1 cellular context compared by ENCODE assay signal in genomic region chr19:45100202-45100600, GRCh38.
TF ChIP-seq lines count a peak whose summit lies in the region.

No MANE protein-coding gene starts in this region.

TF ChIP-seq in SK-N-SH, 30 proteins besides CTCF, POLR2A, EP300 and RAD21 (continued from another document):
- no peak for TF ChIP-seq REST (IDR thresholded peaks at IDR 0.05; ENCODE audit: low read depth, low read length)
- no peak for TF ChIP-seq NRF1 (IDR thresholded peaks at IDR 0.05; ENCODE audit: low read depth, low read length)
- TF ChIP-seq SMC3 (IDR thresholded peaks at IDR 0.05; ENCODE audit: low read depth, low read length) = no peak
- TF ChIP-seq SIN3A (IDR thresholded peaks at IDR 0.05; ENCODE audit: borderline replicate concordance, low read depth, low read length) = no peak
- no peak for TF ChIP-seq ZBTB33 (IDR thresholded peaks at IDR 0.05; ENCODE audit: borderline replicate concordance, low read depth)
- no peak for TF ChIP-seq RXRA (IDR thresholded peaks at IDR 0.05; ENCODE audit: borderline replicate concordance, low read depth)
- TF ChIP-seq GATA2 (CRISPR knock-in tag; IDR thresholded peaks at IDR 0.05) = no peak
- no peak for TF ChIP-seq NFIC (IDR thresholded peaks at IDR 0.05; ENCODE audit: borderline replicate concordance)
- TF ChIP-seq USF2 (IDR thresholded peaks at IDR 0.05; ENCODE audit: borderline replicate concordance, low read depth, low read length) = no peak
- no peak for TF ChIP-seq MXI1 (IDR thresholded peaks at IDR 0.05; ENCODE audit: low read depth, low read length)
- TF ChIP-seq RCOR1 (IDR thresholded peaks at IDR 0.05; ENCODE audit: low read length) = no peak
